Comparison of ENCODE assay signal across 1 cellular context in genomic region chr1:145720878-145721671, GRCh38.
TF ChIP-seq lines count a peak whose summit lies in the region.

No MANE protein-coding gene starts in this region.

TF ChIP-seq in HepG2, 621 proteins besides CTCF, POLR2A, EP300 and RAD21 (continued from another document and continues in another):
- no peak for TF ChIP-seq ZHX2 (IDR thresholded peaks at IDR 0.05; ENCODE audit: low read depth)
- TF ChIP-seq ZHX2 (CRISPR knock-in tag; IDR thresholded peaks at IDR 0.05; ENCODE audit: borderline replicate concordance): no peak
- TF ChIP-seq CHD2 (IDR thresholded peaks at IDR 0.05; ENCODE audit: low read depth, low read length): 0 out of 2 replicates have a peak, but pooled peaks have one; percentile 29
- no peak for TF ChIP-seq PRPF4 (IDR thresholded peaks at IDR 0.05; ENCODE audit: low read depth, low read length, poor library complexity, severe bottlenecking)
- TF ChIP-seq, protein P1, sequence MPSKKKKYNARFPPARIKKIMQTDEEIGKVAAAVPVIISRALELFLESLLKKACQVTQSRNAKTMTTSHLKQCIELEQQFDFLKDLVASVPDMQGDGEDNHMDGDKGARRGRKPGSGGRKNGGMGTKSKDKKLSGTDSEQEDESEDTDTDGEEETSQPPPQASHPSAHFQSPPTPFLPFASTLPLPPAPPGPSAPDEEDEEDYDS (CRISPR knock-in tag; IDR thresholded peaks at IDR 0.05): no peak
- 0 out of 2 replicates have a peak, but pooled peaks have one; percentile 18 for TF ChIP-seq ZNF331 (CRISPR knock-in tag; IDR thresholded peaks at IDR 0.05)
- 0 out of 2 replicates have a peak, but pooled peaks have one; percentile 35 for TF ChIP-seq SALL2 (CRISPR knock-in tag; IDR thresholded peaks at IDR 0.05)
- no peak for TF ChIP-seq SMAD1 (CRISPR knock-in tag; IDR thresholded peaks at IDR 0.05; ENCODE audit: borderline replicate concordance, low read depth)
- TF ChIP-seq KLF9 (CRISPR knock-in tag; IDR thresholded peaks at IDR 0.05; ENCODE audit: low read depth): no peak
- no peak for TF ChIP-seq TFE3 (CRISPR knock-in tag; IDR thresholded peaks at IDR 0.05)
- TF ChIP-seq ZNF441 (CRISPR knock-in tag; IDR thresholded peaks at IDR 0.05; ENCODE audit: borderline replicate concordance): no peak
- no peak for TF ChIP-seq GTF3A (CRISPR knock-in tag; conservative IDR thresholded peaks at IDR 0.05)
- TF ChIP-seq CBX2 (IDR thresholded peaks at IDR 0.05; ENCODE audit: low read depth, low read length): no peak
- TF ChIP-seq CBX2 (CRISPR knock-in tag; IDR thresholded peaks at IDR 0.05; ENCODE audit: low read depth): no peak
- TF ChIP-seq MXD4 (CRISPR knock-in tag; IDR thresholded peaks at IDR 0.05): 0 out of 2 replicates have a peak, but pooled peaks have one; percentile 31
- peak; percentile 48; the same call in 1 of the 2 replicates for TF ChIP-seq ZNF280B (CRISPR knock-in tag; IDR thresholded peaks at IDR 0.05; ENCODE audit: borderline replicate concordance)
- TF ChIP-seq CHCHD3 (CRISPR knock-in tag; IDR thresholded peaks at IDR 0.05): no peak
- TF ChIP-seq ZNF784 (CRISPR knock-in tag; IDR thresholded peaks at IDR 0.05; ENCODE audit: borderline replicate concordance): no peak
- TF ChIP-seq ZNF207 (IDR thresholded peaks at IDR 0.05; ENCODE audit: borderline replicate concordance): no peak
- no peak for TF ChIP-seq ZNF761 (CRISPR knock-in tag; conservative IDR thresholded peaks at IDR 0.05)
- TF ChIP-seq, protein P2, sequence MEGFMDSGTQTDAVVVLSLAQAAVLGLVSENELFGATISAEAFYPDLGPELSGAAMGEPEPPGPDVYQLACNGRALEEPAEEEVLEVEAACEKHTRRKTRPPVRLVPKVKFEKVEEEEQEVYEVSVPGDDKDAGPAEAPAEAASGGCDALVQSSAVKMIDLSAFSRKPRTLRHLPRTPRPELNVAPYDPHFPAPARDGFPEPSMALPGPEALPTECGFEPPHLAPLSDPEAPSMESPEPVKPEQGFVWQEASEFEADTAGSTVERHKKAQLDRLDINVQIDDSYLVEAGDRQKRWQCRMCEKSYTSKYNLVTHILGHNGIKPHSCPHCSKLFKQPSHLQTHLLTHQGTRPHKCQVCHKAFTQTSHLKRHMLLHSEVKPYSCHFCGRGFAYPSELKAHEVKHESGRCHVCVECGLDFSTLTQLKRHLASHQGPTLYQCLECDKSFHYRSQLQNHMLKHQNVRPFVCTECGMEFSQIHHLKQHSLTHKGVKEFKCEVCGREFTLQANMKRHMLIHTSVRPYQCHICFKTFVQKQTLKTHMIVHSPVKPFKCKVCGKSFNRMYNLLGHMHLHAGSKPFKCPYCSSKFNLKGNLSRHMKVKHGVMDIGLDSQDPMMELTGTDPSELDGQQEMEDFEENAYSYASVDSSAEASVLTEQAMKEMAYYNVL (CRISPR knock-in tag; IDR thresholded peaks at IDR 0.05; ENCODE audit: borderline replicate concordance): no peak
- TF ChIP-seq, protein P3, sequence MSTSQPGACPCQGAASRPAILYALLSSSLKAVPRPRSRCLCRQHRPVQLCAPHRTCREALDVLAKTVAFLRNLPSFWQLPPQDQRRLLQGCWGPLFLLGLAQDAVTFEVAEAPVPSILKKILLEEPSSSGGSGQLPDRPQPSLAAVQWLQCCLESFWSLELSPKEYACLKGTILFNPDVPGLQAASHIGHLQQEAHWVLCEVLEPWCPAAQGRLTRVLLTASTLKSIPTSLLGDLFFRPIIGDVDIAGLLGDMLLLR (CRISPR knock-in tag; IDR thresholded peaks at IDR 0.05): no peak
- TF ChIP-seq, protein P4, sequence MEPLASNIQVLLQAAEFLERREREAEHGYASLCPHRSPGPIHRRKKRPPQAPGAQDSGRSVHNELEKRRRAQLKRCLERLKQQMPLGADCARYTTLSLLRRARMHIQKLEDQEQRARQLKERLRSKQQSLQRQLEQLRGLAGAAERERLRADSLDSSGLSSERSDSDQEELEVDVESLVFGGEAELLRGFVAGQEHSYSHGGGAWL (CRISPR knock-in tag; IDR thresholded peaks at IDR 0.05): peak; percentile 66; the same call in 1 of the 2 replicates
- TF ChIP-seq ZNF607 (CRISPR knock-in tag; IDR thresholded peaks at IDR 0.05; ENCODE audit: borderline replicate concordance): 0 out of 2 replicates have a peak, but pooled peaks have one; percentile 78
- no peak for TF ChIP-seq ZNF724P (CRISPR knock-in tag; IDR thresholded peaks at IDR 0.05; ENCODE audit: borderline replicate concordance)
- TF ChIP-seq, protein P5, sequence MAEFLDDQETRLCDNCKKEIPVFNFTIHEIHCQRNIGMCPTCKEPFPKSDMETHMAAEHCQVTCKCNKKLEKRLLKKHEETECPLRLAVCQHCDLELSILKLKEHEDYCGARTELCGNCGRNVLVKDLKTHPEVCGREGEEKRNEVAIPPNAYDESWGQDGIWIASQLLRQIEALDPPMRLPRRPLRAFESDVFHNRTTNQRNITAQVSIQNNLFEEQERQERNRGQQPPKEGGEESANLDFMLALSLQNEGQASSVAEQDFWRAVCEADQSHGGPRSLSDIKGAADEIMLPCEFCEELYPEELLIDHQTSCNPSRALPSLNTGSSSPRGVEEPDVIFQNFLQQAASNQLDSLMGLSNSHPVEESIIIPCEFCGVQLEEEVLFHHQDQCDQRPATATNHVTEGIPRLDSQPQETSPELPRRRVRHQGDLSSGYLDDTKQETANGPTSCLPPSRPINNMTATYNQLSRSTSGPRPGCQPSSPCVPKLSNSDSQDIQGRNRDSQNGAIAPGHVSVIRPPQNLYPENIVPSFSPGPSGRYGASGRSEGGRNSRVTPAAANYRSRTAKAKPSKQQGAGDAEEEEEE (CRISPR knock-in tag; IDR thresholded peaks at IDR 0.05; ENCODE audit: borderline replicate concordance): no peak
- TF ChIP-seq GPBP1L1 (CRISPR knock-in tag; IDR thresholded peaks at IDR 0.05): no peak
- no peak for TF ChIP-seq ZNF20 (CRISPR knock-in tag; IDR thresholded peaks at IDR 0.05)
- peak; percentile 82 for TF ChIP-seq ZNF501 (CRISPR knock-in tag; IDR thresholded peaks at IDR 0.05)
- TF ChIP-seq GTF2F1 (IDR thresholded peaks at IDR 0.05; ENCODE audit: low read length): no peak
- TF ChIP-seq RFX5 (IDR thresholded peaks at IDR 0.05; ENCODE audit: low read depth, low read length): no peak
- TF ChIP-seq ZNF543 (CRISPR knock-in tag; IDR thresholded peaks at IDR 0.05): no peak
- no peak for TF ChIP-seq FOXK1 (CRISPR knock-in tag; IDR thresholded peaks at IDR 0.05; ENCODE audit: borderline replicate concordance, low read depth)
- TF ChIP-seq SNAPC5 (CRISPR knock-in tag; IDR thresholded peaks at IDR 0.05; ENCODE audit: borderline replicate concordance): no peak
- no peak for TF ChIP-seq TGIF2 (CRISPR knock-in tag; IDR thresholded peaks at IDR 0.05)
- TF ChIP-seq ZNF776 (CRISPR knock-in tag; IDR thresholded peaks at IDR 0.05): no peak
- TF ChIP-seq NR1H2 (CRISPR knock-in tag; IDR thresholded peaks at IDR 0.05; ENCODE audit: borderline replicate concordance, low read depth): no peak
- no peak for TF ChIP-seq POGZ (CRISPR knock-in tag; IDR thresholded peaks at IDR 0.05)
- no peak for TF ChIP-seq ZFP36L2 (CRISPR knock-in tag; IDR thresholded peaks at IDR 0.05)
- TF ChIP-seq SP2 (CRISPR knock-in tag; IDR thresholded peaks at IDR 0.05): no peak
- TF ChIP-seq, protein P6, sequence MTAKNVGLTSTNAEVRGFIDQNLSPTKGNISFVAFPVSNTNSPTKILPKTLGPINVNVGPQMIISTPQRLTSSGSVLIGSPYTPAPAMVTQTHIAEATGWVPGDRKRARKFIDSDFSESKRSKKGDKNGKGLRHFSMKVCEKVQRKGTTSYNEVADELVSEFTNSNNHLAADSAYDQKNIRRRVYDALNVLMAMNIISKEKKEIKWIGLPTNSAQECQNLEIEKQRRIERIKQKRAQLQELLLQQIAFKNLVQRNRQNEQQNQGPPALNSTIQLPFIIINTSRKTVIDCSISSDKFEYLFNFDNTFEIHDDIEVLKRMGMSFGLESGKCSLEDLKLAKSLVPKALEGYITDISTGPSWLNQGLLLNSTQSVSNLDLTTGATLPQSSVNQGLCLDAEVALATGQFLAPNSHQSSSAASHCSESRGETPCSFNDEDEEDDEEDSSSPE (CRISPR knock-in tag; IDR thresholded peaks at IDR 0.05): no peak
- TF ChIP-seq ZNF891 (CRISPR knock-in tag; IDR thresholded peaks at IDR 0.05): peak; percentile 79; the same call in 1 of the 2 replicates
- TF ChIP-seq HMG20B (CRISPR knock-in tag; conservative IDR thresholded peaks at IDR 0.05): no peak
- TF ChIP-seq ZNF232 (CRISPR knock-in tag; IDR thresholded peaks at IDR 0.05; ENCODE audit: borderline replicate concordance): no peak
- TF ChIP-seq, protein P7, sequence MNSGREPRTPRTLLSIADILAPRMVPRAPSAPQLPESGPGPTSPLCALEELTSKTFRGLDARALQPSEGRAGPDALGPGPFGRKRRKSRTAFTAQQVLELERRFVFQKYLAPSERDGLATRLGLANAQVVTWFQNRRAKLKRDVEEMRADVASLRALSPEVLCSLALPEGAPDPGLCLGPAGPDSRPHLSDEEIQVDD (CRISPR knock-in tag; IDR thresholded peaks at IDR 0.05; ENCODE audit: borderline replicate concordance): 0 out of 2 replicates have a peak, but pooled peaks have one; percentile 29
- TF ChIP-seq NR2C2 (CRISPR knock-in tag; IDR thresholded peaks at IDR 0.05; ENCODE audit: borderline replicate concordance): peak; percentile 29; the same call in 1 of the 2 replicates
- TF ChIP-seq HNRNPLL (IDR thresholded peaks at IDR 0.05; ENCODE audit: low read depth, low read length, poor library complexity, severe bottlenecking): peak; percentile 54
